35 cellular contexts compared by ENCODE assay signal in genomic region chr11:63405114-63405513, GRCh38. TPM values are rescaled to one million over a fixed set of nuclear protein-coding genes. Genes with fewer than 3 reads are reported as not detected.
"Had no signal": no experiment of that assay in that cellular context is flagged by ENCODE, and none has a peak within 500 bp of the region (broad histone marks: within the 10 kb centered on the region; RNA-seq: fewer than 3 reads in every experiment).

No MANE protein-coding gene starts in this region.

- ATAC-seq: esophagus mucosa; heart right ventricle; left colon; left ventricle myocardium superior; naive thymus-derived CD4-positive, alpha-beta T cell; stimulated activated memory B cell treated with anti-CD40 and anti-IgM and Interleukin-4, amounts not matched to agents 10 μg/mL and 1 μg/mL and 100 μg/mL, for 72 hours; stimulated activated naive CD8-positive, alpha-beta T cell treated with anti-CD3 and anti-CD28 coated beads, Interleukin-15, Interleukin-2, amounts not matched to agents 100 U/mL and 50 U/mL, for 24 hours had no signal

- H3K9ac ChIP-seq: neural progenitor cell had no signal

- H2AFZ ChIP-seq: neural progenitor cell had no signal

- H3K36me3 Mint-ChIP-seq: immature natural killer cell; neural progenitor cell; stimulated activated memory B cell treated with anti-CD40 and anti-IgM and Interleukin-4, amounts not matched to agents 10 μg/mL and 1 μg/mL and 100 μg/mL, for 72 hours had no signal

- H3K4me3 ChIP-seq: dorsolateral prefrontal cortex, heart right ventricle, lung, neural progenitor cell, prostate gland, right atrium auricular region, sigmoid colon, suprapubic skin, transverse colon, vagina had no signal

- H3K4me1 Mint-ChIP-seq: immature natural killer cell; nephron; neural progenitor cell; stimulated activated memory B cell treated with anti-CD40 and anti-IgM and Interleukin-4, amounts not matched to agents 10 μg/mL and 1 μg/mL and 100 μg/mL, for 72 hours had no signal

- H3K9me3 Mint-ChIP-seq: immature natural killer cell; nephron; neural progenitor cell; stimulated activated memory B cell treated with anti-CD40 and anti-IgM and Interleukin-4, amounts not matched to agents 10 μg/mL and 1 μg/mL and 100 μg/mL, for 72 hours had no signal

- H3K4me2 ChIP-seq: neural progenitor cell had no signal

- H3K27me3 ChIP-seq: dorsolateral prefrontal cortex, neural progenitor cell, right atrium auricular region, suprapubic skin, vagina had no signal

- H3K9me3 ChIP-seq: heart right ventricle, prostate gland, right atrium auricular region, sigmoid colon, suprapubic skin, transverse colon, vagina had no signal

- DNase-seq: cerebellar nuclear complex; cortex of kidney; dorsolateral prefrontal cortex; effector CD4-positive, alpha-beta T cell; foreskin melanocyte; glutamatergic neuron; heart right ventricle; hippocampal formation; immature natural killer cell; islet precursor cell; kidney glomerular epithelial cell; left colon; left ventricle myocardium superior; mesendoderm; midbrain; naive thymus-derived CD4-positive, alpha-beta T cell; sigmoid colon; stimulated activated CD4-positive, alpha-beta T cell treated with anti-CD3 and anti-CD28 coated beads, Interleukin-2, amount 100 ng/mL, for 24 hours; stimulated activated CD4-positive, alpha-beta T cell treated with anti-CD3 and anti-CD28 coated beads, Interleukin-4, amount 100 ng/mL, for 24 hours; stimulated activated naive CD8-positive, alpha-beta T cell treated with anti-CD3 and anti-CD28 coated beads, Interleukin-15, Interleukin-2, amounts not matched to agents 100 U/mL and 50 U/mL, for 24 hours; transverse colon had no signal

- H3K4me1 ChIP-seq: heart right ventricle, neural progenitor cell, prostate gland, right atrium auricular region, sigmoid colon, suprapubic skin, transverse colon, vagina had no signal

- H3K27ac Mint-ChIP-seq: immature natural killer cell; naive thymus-derived CD4-positive, alpha-beta T cell; nephron; neural progenitor cell; stimulated activated memory B cell treated with anti-CD40 and anti-IgM and Interleukin-4, amounts not matched to agents 10 μg/mL and 1 μg/mL and 100 μg/mL, for 72 hours had no signal

- H3K4me3 Mint-ChIP-seq: immature natural killer cell; naive thymus-derived CD4-positive, alpha-beta T cell; nephron; neural progenitor cell; stimulated activated memory B cell treated with anti-CD40 and anti-IgM and Interleukin-4, amounts not matched to agents 10 μg/mL and 1 μg/mL and 100 μg/mL, for 72 hours had no signal

- H3K36me3 ChIP-seq: heart right ventricle, neural progenitor cell, prostate gland, right atrium auricular region, sigmoid colon, suprapubic skin, transverse colon, vagina had no signal

- H3K27ac ChIP-seq: dorsolateral prefrontal cortex, epithelial cell of prostate, heart right ventricle, neural progenitor cell, prostate gland, right atrium auricular region, sigmoid colon, suprapubic skin, transverse colon, vagina had no signal

RNA-seq across cellular contexts. Expression of gene SLC22A9, which starts 35.5 kb away (rescaled TPM):
- total RNA-seq: esophagus mucosa; fibroblast of lung; heart right ventricle; left colon; left ventricle myocardium superior; lung; naive thymus-derived CD4-positive, alpha-beta T cell; osteoblast; prostate gland; right atrium auricular region; sigmoid colon; skeletal muscle tissue; suprapubic skin; transverse colon; ureter; vagina had no signal
- polyA plus RNA-seq: fibroblast of lung; heart right ventricle; immature natural killer cell; lung; naive thymus-derived CD4-positive, alpha-beta T cell; sigmoid colon had no signal
